Comparison of ENCODE assay signal across 14 cellular contexts in the genomic region with DNA sequence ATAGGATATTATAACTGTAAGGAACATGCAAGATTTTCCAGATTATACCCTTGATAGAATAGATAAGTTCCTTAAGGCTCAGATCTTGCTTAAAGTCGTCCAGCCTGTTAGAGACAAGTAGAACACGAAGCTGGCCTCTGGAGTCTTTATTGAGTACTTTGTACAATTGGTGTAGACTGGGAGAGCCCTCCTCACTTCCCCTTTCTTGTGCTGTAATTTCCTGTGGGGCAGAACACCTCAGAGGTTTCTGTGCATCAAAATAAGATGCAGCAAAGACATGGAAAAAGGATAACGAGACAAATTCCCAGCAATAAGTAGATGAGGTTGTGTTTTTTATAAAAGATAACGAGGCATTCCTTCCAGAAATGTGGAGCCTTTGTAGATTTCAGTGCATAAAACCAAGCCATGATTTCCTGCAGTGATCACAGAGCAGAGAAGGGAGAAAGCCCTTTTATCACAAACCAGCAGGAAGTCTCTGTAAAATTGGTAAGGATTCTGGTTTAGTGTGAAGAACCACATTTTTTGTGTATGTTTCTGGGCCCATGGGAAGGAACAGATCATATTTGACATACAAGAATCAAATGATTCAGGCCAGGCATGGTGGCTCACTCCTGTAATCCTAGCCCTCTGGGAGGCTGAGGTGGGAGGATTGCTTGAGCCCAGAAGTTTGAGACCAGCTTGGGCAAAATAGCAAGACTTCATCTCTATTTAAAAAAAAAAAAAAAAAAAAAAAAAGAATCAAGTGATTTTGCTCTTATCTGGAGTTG. TPM values are rescaled to one million over a fixed set of nuclear protein-coding genes. Genes with fewer than 3 reads are reported as not detected.
DNase-seq lines count a peak whose midpoint lies in the region; TF ChIP-seq lines count a peak whose summit lies in the region.
"Had no signal": no experiment of that assay in that cellular context is flagged by ENCODE, and none has a peak within 500 bp of the region (broad histone marks: within the 10 kb centered on the region; RNA-seq: fewer than 3 reads in every experiment).

No MANE protein-coding gene starts in this region.

- H3K36me3 ChIP-seq in Caco-2 (ENCODE audit: control insufficient read depth, insufficient read depth, low read length) (no peaks in the 10 kb centered on the region; the same call in 1 of the 2 replicates), PC-9 (ENCODE audit: low read depth) (peaks cover 78% of the 10 kb centered on the region), mucosa of rectum (ENCODE audit: control insufficient read depth in 2 of 2, insufficient read depth in 2 of 2, low read length in 2 of 2) (peaks cover 31 to 38% of the 10 kb centered on the region in 2 donors)

- H3K4me1 Mint-ChIP-seq in Caco-2 (ENCODE audit: low read depth, unreplicated experiment) (peaks cover 39% of the 10 kb centered on the region), HFFc6 (ENCODE audit: low read depth) (peaks cover 54% of the 10 kb centered on the region)

- POLR2A ChIA-PET in Caco-2 (lab: Charles Lee) = no interaction called here
- POLR2A ChIA-PET in PC-9 (lab: Charles Lee; ENCODE audit: unreplicated experiment) = interaction anchor here (0.7 kb wide), 1 partner anchor 251 kb away, joined by 4 read pairs; no protein-coding TSS in a partner anchor

- no peak overlapping the region for H3K9ac ChIP-seq in mucosa of rectum (ENCODE audit: low read depth in 1 of 2, low read length in 2 of 2)

- H3K27me3 Mint-ChIP-seq in Caco-2 (ENCODE audit: insufficient read depth, unreplicated experiment) = no peaks in the 10 kb centered on the region
- H3K27me3 Mint-ChIP-seq in HFFc6 (ENCODE audit: insufficient read depth) = peaks cover 15% of the 10 kb centered on the region

- BruUV-seq in Caco-2 (replicated peaks; lab: Mats Ljungman, UMichigan) (no TSS peak), PC-9 (replicated peaks; lab: Mats Ljungman, UMichigan) (no TSS peak)

- peaks cover 100% of the 10 kb centered on the region for H3K79me2 ChIP-seq in PC-9 (ENCODE audit: low read depth)

- DNase-seq in Caco-2 (no peak), HFFc6 (no peak), PC-9 (peak in 1 of 2 experiments; percentile 30), DMS153 (lab: John Stamatoyannopoulos, UW) (no peak), NCI-H510A treated with DMSO at 0.1 percent for 48 hours (lab: John Stamatoyannopoulos, UW) (no peak), NK-92 (lab: John Stamatoyannopoulos, UW; ENCODE audit: unreplicated experiment) (no peak), NCI-H2029 treated with DMSO at 0.1 percent for 48 hours (lab: John Stamatoyannopoulos, UW) (no peak)
- DNase-seq: activated CD4-positive, alpha-beta T cell treated with anti-CD3 and anti-CD28 coated beads for 48 hours; GOT3; NCI-H146; stimulated activated CD4-positive, alpha-beta T cell treated with anti-CD3 and anti-CD28 coated beads, Interleukin-15, amount 100 ng/mL, for 24 hours had no signal

- CTCF ChIA-PET in Caco-2 (lab: Charles Lee) (interaction anchor here (1.0 to 1.1 kb wide), 2 partner anchors 37 to 67 kb away, joined by 3 read pairs; no protein-coding TSS in a partner anchor), PC-9 (lab: Charles Lee) (interaction anchor here (0.6 to 1.1 kb wide), 2 partner anchors 28 to 97 kb away, joined by 3 to 5 read pairs; no protein-coding TSS in a partner anchor)

- H3K27ac ChIP-seq in PC-9 (peak overlapping the region; percentile 38), mucosa of rectum (ENCODE audit: low read depth in 2 of 2, low read length in 2 of 2) (peak overlapping the region; percentile 20 to 62)

- peak overlapping the region; percentile 48 for H3K4me2 ChIP-seq in PC-9

- H3K4me1 ChIP-seq in Caco-2 = peaks cover 31% of the 10 kb centered on the region
- peaks cover 35% of the 10 kb centered on the region for H3K4me1 ChIP-seq in PC-9 (replicated peaks; ENCODE audit: insufficient read depth)
- H3K4me1 ChIP-seq in mucosa of rectum (ENCODE audit: control insufficient read depth in 2 of 2, insufficient read depth in 2 of 2, low read length in 2 of 2) = peaks cover 8 to 17% of the 10 kb centered on the region in 2 donors

- no peaks in the 10 kb centered on the region for H3K9me3 Mint-ChIP-seq in Caco-2 (ENCODE audit: unreplicated experiment)
- no peaks in the 10 kb centered on the region; the same call in 1 of the 2 replicates for H3K9me3 Mint-ChIP-seq in HFFc6
- H3K9me3 Mint-ChIP-seq: natural killer cell treated with Interleukin-12 subunit alpha and Interleukin-12 subunit beta and Interleukin-15 and Interleukin-18, amount 100 ng/mL, for 72 hours had no signal

- peak overlapping the region; percentile 79 for H3K27ac Mint-ChIP-seq in Caco-2 (ENCODE audit: unreplicated experiment)
- peak overlapping the region; percentile 59 for H3K27ac Mint-ChIP-seq in HFFc6
- H3K27ac Mint-ChIP-seq: natural killer cell treated with Interleukin-12 subunit alpha and Interleukin-12 subunit beta and Interleukin-15 and Interleukin-18, amount 100 ng/mL, for 72 hours had no signal

- H3K36me3 Mint-ChIP-seq in Caco-2 (ENCODE audit: insufficient read depth, unreplicated experiment) (peaks cover 84% of the 10 kb centered on the region), HFFc6 (ENCODE audit: low read depth) (peaks cover 67% of the 10 kb centered on the region)
- H3K36me3 Mint-ChIP-seq: natural killer cell treated with Interleukin-12 subunit alpha and Interleukin-12 subunit beta and Interleukin-15 and Interleukin-18, amount 100 ng/mL, for 72 hours had no signal

- H3K9me3 ChIP-seq in Caco-2 (no peaks in the 10 kb centered on the region), PC-9 (ENCODE audit: insufficient read depth, low read depth) (no peaks in the 10 kb centered on the region), mucosa of rectum (ENCODE audit: control insufficient read depth in 2 of 2, low read length in 2 of 2) (no peaks in the 10 kb centered on the region)

- intact Hi-C loops in Caco-2 (cut with micrococcal nuclease; ENCODE audit: unreplicated experiment) (no loop called here), PC-9 (cut with micrococcal nuclease; ENCODE audit: unreplicated experiment) (no loop called here)

- peaks cover 99% of the 10 kb centered on the region for H3F3A ChIP-seq in PC-9 (ENCODE audit: insufficient read depth, low read depth)

- TF ChIP-seq CTCF in Caco-2 (IDR thresholded peaks at IDR 0.05; ENCODE audit: insufficient read depth in 1 of 2, low read depth in 1 of 2, low read length in 1 of 2, severe bottlenecking in 1 of 2, unreplicated experiment in 1 of 2) (no peak), HFFc6 (IDR thresholded peaks at IDR 0.05) (no peak), PC-9 (conservative IDR thresholded peaks at IDR 0.05) (no peak)

- peaks cover 100% of the 10 kb centered on the region for H4K20me1 ChIP-seq in PC-9 (ENCODE audit: insufficient read depth)

- H3K9me2 ChIP-seq in PC-9 (ENCODE audit: insufficient read depth) = no peaks in the 10 kb centered on the region

- H2AFZ ChIP-seq in PC-9 = no peak overlapping the region

- H3K4me3 Mint-ChIP-seq in Caco-2 (ENCODE audit: unreplicated experiment) (no peak overlapping the region), HFFc6 (peak overlapping the region; percentile 21; the same call in 1 of the 2 replicates)
- H3K4me3 Mint-ChIP-seq: natural killer cell treated with Interleukin-12 subunit alpha and Interleukin-12 subunit beta and Interleukin-15 and Interleukin-18, amount 100 ng/mL, for 72 hours had no signal

- H3K27me3 ChIP-seq in Caco-2 (replicated peaks; ENCODE audit: control insufficient read depth, insufficient read depth, low read length) = no peaks in the 10 kb centered on the region
- H3K27me3 ChIP-seq in PC-9 (ENCODE audit: insufficient read depth, low read depth) = no peaks in the 10 kb centered on the region
- no peaks in the 10 kb centered on the region for H3K27me3 ChIP-seq in mucosa of rectum (ENCODE audit: control insufficient read depth in 2 of 2, insufficient read depth in 2 of 2, low read length in 2 of 2)

- no peak overlapping the region for H3K4me3 ChIP-seq in Caco-2 (ENCODE audit: low read depth, low read length)
- peak overlapping the region; percentile 3; the same call in 1 of the 2 replicates for H3K4me3 ChIP-seq in PC-9
- no peak overlapping the region for H3K4me3 ChIP-seq in mucosa of rectum (ENCODE audit: low read length in 2 of 2)

RNA-seq across cellular contexts. Expression of gene GPRC5A, which starts 18.0 kb away (rescaled TPM):
- total RNA-seq in Caco-2 (2022) (73.9 and 99.7 TPM in 2 replicates), PC-9 (2021) (468 and 642 TPM in 2 replicates)
- total RNA-seq in HFFc6 (2021; fragmentation: NEBNext Ultra II Directional; extraction: Animal tissue kit (Norgen Biotek cat#: 25700)) = 100 to 1,000 TPM; 206 to 371 (median 280) TPM
- total RNA-seq: natural killer cell treated with Interleukin-12 subunit alpha and Interleukin-12 subunit beta and Interleukin-15 and Interleukin-18, amount 100 ng/mL, for 72 hours had no signal

RNA-seq across cellular contexts. Expression of gene GPRC5D, which starts 42.6 kb away (rescaled TPM):
- total RNA-seq in Caco-2 (2022) (not detected in 2 replicates), PC-9 (2021) (not detected in 2 replicates)
- total RNA-seq in HFFc6 (2021; fragmentation: NEBNext Ultra II Directional; extraction: Animal tissue kit (Norgen Biotek cat#: 25700)) = not detected
- total RNA-seq: natural killer cell treated with Interleukin-12 subunit alpha and Interleukin-12 subunit beta and Interleukin-15 and Interleukin-18, amount 100 ng/mL, for 72 hours; RPMI7951 had no signal
